Comparison of ENCODE assay signal across 1 cellular context in the genomic region with DNA sequence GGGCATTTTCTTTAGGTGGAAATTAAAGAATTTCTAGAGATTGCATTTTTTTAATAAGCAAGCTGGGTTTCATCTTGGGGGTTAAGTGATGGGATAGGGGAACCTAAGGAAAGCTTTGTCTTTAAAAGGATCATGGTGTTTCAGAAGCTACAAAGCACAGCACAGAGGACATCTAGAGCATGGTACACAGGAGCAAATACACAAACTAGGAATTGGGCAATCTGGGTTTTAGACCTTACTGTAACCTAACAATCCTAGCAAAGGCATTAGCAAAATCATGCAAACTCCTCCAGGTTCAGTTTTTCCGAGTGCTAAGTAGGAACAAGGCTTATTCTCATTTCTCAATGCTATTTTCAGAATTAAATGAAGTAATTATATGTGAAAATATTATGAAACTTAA.
A peak's percentile ranks its signal among the peaks of the same experiment; 100 is the strongest.
TF ChIP-seq lines count a peak whose summit lies in the region.

No MANE protein-coding gene starts in this region.

TF ChIP-seq in HepG2, 621 proteins besides CTCF, POLR2A, EP300 and RAD21 (continued from another document):
- TF ChIP-seq AKNA (CRISPR knock-in tag; IDR thresholded peaks at IDR 0.05; ENCODE audit: borderline replicate concordance): no peak
- no peak for TF ChIP-seq ZNF24 (IDR thresholded peaks at IDR 0.05)
- TF ChIP-seq ZNF205 (CRISPR knock-in tag; IDR thresholded peaks at IDR 0.05): no peak
- no peak for TF ChIP-seq HCFC1 (IDR thresholded peaks at IDR 0.05; ENCODE audit: low read depth, low read length)
- TF ChIP-seq ZMYM4 (CRISPR knock-in tag; IDR thresholded peaks at IDR 0.05): peak; percentile 17; the same call in 1 of the 2 replicates
- no peak for TF ChIP-seq RELA (CRISPR knock-in tag; IDR thresholded peaks at IDR 0.05)
- TF ChIP-seq, protein P1, sequence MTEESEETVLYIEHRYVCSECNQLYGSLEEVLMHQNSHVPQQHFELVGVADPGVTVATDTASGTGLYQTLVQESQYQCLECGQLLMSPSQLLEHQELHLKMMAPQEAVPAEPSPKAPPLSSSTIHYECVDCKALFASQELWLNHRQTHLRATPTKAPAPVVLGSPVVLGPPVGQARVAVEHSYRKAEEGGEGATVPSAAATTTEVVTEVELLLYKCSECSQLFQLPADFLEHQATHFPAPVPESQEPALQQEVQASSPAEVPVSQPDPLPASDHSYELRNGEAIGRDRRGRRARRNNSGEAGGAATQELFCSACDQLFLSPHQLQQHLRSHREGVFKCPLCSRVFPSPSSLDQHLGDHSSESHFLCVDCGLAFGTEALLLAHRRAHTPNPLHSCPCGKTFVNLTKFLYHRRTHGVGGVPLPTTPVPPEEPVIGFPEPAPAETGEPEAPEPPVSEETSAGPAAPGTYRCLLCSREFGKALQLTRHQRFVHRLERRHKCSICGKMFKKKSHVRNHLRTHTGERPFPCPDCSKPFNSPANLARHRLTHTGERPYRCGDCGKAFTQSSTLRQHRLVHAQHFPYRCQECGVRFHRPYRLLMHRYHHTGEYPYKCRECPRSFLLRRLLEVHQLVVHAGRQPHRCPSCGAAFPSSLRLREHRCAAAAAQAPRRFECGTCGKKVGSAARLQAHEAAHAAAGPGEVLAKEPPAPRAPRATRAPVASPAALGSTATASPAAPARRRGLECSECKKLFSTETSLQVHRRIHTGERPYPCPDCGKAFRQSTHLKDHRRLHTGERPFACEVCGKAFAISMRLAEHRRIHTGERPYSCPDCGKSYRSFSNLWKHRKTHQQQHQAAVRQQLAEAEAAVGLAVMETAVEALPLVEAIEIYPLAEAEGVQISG (CRISPR knock-in tag; IDR thresholded peaks at IDR 0.05): no peak
- no peak for TF ChIP-seq ELF1 (CRISPR knock-in tag; IDR thresholded peaks at IDR 0.05)
- TF ChIP-seq GABPA (IDR thresholded peaks at IDR 0.05; ENCODE audit: low read depth, low read length): no peak
- no peak for TF ChIP-seq GABPA (CRISPR knock-in tag; IDR thresholded peaks at IDR 0.05; ENCODE audit: low read depth)
- TF ChIP-seq SMAD3 (CRISPR knock-in tag; IDR thresholded peaks at IDR 0.05): no peak
- no peak for TF ChIP-seq ZNF747 (CRISPR knock-in tag; IDR thresholded peaks at IDR 0.05; ENCODE audit: borderline replicate concordance)
- TF ChIP-seq CEBPB (IDR thresholded peaks at IDR 0.05; ENCODE audit: borderline replicate concordance, low read depth, low read length): peak; percentile 53; the same call in 1 of the 2 replicates
- TF ChIP-seq, protein P2, sequence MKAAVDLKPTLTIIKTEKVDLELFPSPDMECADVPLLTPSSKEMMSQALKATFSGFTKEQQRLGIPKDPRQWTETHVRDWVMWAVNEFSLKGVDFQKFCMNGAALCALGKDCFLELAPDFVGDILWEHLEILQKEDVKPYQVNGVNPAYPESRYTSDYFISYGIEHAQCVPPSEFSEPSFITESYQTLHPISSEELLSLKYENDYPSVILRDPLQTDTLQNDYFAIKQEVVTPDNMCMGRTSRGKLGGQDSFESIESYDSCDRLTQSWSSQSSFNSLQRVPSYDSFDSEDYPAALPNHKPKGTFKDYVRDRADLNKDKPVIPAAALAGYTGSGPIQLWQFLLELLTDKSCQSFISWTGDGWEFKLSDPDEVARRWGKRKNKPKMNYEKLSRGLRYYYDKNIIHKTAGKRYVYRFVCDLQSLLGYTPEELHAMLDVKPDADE (CRISPR knock-in tag; IDR thresholded peaks at IDR 0.05): no peak
- TF ChIP-seq ZHX1 (CRISPR knock-in tag; IDR thresholded peaks at IDR 0.05; ENCODE audit: low read depth): no peak
- no peak for TF ChIP-seq SIN3A (IDR thresholded peaks at IDR 0.05; ENCODE audit: borderline replicate concordance, low read depth, low read length)
- no peak for TF ChIP-seq DZIP1 (CRISPR knock-in tag; IDR thresholded peaks at IDR 0.05)
- no peak for TF ChIP-seq ZNF564 (CRISPR knock-in tag; IDR thresholded peaks at IDR 0.05)
- no peak for TF ChIP-seq GMEB2 (CRISPR knock-in tag; IDR thresholded peaks at IDR 0.05; ENCODE audit: low read depth)
- TF ChIP-seq CEBPG (CRISPR knock-in tag; IDR thresholded peaks at IDR 0.05): peak; percentile 68
- TF ChIP-seq, protein P3, sequence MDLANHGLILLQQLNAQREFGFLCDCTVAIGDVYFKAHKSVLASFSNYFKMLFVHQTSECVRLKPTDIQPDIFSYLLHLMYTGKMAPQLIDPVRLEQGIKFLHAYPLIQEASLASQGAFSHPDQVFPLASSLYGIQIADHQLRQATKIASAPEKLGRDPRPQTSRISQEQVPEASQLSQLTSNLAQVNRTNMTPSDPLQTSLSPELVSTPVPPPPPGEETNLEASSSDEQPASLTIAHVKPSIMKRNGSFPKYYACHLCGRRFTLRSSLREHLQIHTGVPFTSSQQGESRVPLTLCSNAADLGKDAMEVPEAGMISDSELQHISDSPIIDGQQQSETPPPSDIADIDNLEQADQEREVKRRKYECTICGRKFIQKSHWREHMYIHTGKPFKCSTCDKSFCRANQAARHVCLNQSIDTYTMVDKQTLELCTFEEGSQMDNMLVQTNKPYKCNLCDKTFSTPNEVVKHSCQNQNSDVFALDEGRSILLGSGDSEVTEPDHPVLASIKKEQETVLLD (CRISPR knock-in tag; IDR thresholded peaks at IDR 0.05; ENCODE audit: low read depth): no peak
- no peak for TF ChIP-seq YY1 (IDR thresholded peaks at IDR 0.05; ENCODE audit: insufficient read depth, insufficient replicate concordance, low read depth, low read length)
- TF ChIP-seq ZNF720 (CRISPR knock-in tag; IDR thresholded peaks at IDR 0.05): no peak
- no peak for TF ChIP-seq ZNF672 (CRISPR knock-in tag; IDR thresholded peaks at IDR 0.05)
- no peak for TF ChIP-seq ZNF136 (CRISPR knock-in tag; IDR thresholded peaks at IDR 0.05; ENCODE audit: low read depth)
TF ChIP-seq in HepG2: peak in this region for 3.
